Comparison of ENCODE assay signal across 8 cellular contexts in genomic region chrX:129653985-129654651, GRCh38. TPM values are rescaled to one million over a fixed set of nuclear protein-coding genes. Genes with fewer than 3 reads are reported as not detected.
DNase-seq lines count a peak whose midpoint lies in the region; ATAC-seq and TF ChIP-seq lines count a peak whose summit lies in the region.

No MANE protein-coding gene starts in this region.

- ATAC-seq in HG03175 (IDR thresholded peaks at IDR 0.05; ENCODE audit: unreplicated experiment) = peak; percentile 62
- no peak for ATAC-seq in HG02840 (IDR thresholded peaks at IDR 0.05; ENCODE audit: low FRiP score, unreplicated experiment)

- peaks cover 25% of the 10 kb centered on the region for H3K27me3 Mint-ChIP-seq in activated CD4-positive, alpha-beta T cell treated with anti-CD3 and anti-CD28 coated beads, Interleukin-2, amount 10 ng/mL, durations not matched to agents 24 days and 14 days
- H3K27me3 Mint-ChIP-seq in activated CD4-positive, alpha-beta memory T cell treated with anti-CD3 and anti-CD28 coated beads for 36 hours = peaks cover 15% of the 10 kb centered on the region
- peaks cover 2% of the 10 kb centered on the region for H3K27me3 Mint-ChIP-seq in glutamatergic neuron (ENCODE audit: unreplicated experiment)
- peaks cover 63% of the 10 kb centered on the region for H3K27me3 Mint-ChIP-seq in progenitor cell of endocrine pancreas

- POLR2A ChIA-PET in activated CD4-positive, alpha-beta memory T cell treated with anti-CD3 and anti-CD28 coated beads for 36 hours (lab: Charles Lee) = interaction anchor here (0.6 kb wide), 1 partner anchor 11 kb away, joined by 3 read pairs; no protein-coding TSS in a partner anchor

- intact Hi-C loops in activated CD4-positive, alpha-beta T cell treated with anti-CD3 and anti-CD28 coated beads, Interleukin-2, amount 10 ng/mL, durations not matched to agents 24 days and 14 days (cut with micrococcal nuclease) = no loop called here
- intact Hi-C loops in activated CD4-positive, alpha-beta memory T cell treated with anti-CD3 and anti-CD28 coated beads for 36 hours (cut with micrococcal nuclease) = no loop called here

- no peak for TF ChIP-seq CTCF in glutamatergic neuron (IDR thresholded peaks at IDR 0.05; ENCODE audit: partially characterized antibody, unreplicated experiment)
- TF ChIP-seq CTCF in progenitor cell of endocrine pancreas (IDR thresholded peaks at IDR 0.05; ENCODE audit: unreplicated experiment) = no peak

- H3K9me3 Mint-ChIP-seq in activated CD4-positive, alpha-beta T cell treated with anti-CD3 and anti-CD28 coated beads, Interleukin-2, amount 10 ng/mL, durations not matched to agents 24 days and 14 days = no peaks in the 10 kb centered on the region
- no peaks in the 10 kb centered on the region for H3K9me3 Mint-ChIP-seq in activated CD4-positive, alpha-beta memory T cell treated with anti-CD3 and anti-CD28 coated beads for 36 hours
- H3K9me3 Mint-ChIP-seq in glutamatergic neuron (ENCODE audit: unreplicated experiment) = no peaks in the 10 kb centered on the region
- H3K9me3 Mint-ChIP-seq in progenitor cell of endocrine pancreas (ENCODE audit: low read depth) = no peaks in the 10 kb centered on the region

- H3K27ac Mint-ChIP-seq in activated CD4-positive, alpha-beta T cell treated with anti-CD3 and anti-CD28 coated beads, Interleukin-2, amount 10 ng/mL, durations not matched to agents 24 days and 14 days = no peak overlapping the region
- H3K27ac Mint-ChIP-seq in activated CD4-positive, alpha-beta memory T cell treated with anti-CD3 and anti-CD28 coated beads for 36 hours = no peak overlapping the region
- no peak overlapping the region for H3K27ac Mint-ChIP-seq in glutamatergic neuron (ENCODE audit: unreplicated experiment)
- H3K27ac Mint-ChIP-seq in progenitor cell of endocrine pancreas = no peak overlapping the region

- DNase-seq in activated CD4-positive, alpha-beta T cell treated with anti-CD3 and anti-CD28 coated beads, Interleukin-2, amount 10 ng/mL, durations not matched to agents 24 days and 14 days = peak; percentile 74
- DNase-seq in activated CD4-positive, alpha-beta T cell treated with anti-CD3 and anti-CD28 coated beads, Interleukin-2, amount 50 U/mL, for 1 hour = no peak
- DNase-seq in activated CD4-positive, alpha-beta memory T cell treated with anti-CD3 and anti-CD28 coated beads for 36 hours = peak; percentile 16
- no peak for DNase-seq in glutamatergic neuron
- no peak for DNase-seq in progenitor cell of endocrine pancreas (ENCODE audit: low spot score, unreplicated experiment)
- DNase-seq in hippocampal formation (lab: John Stamatoyannopoulos, UW) = no peak

- H3K36me3 Mint-ChIP-seq in activated CD4-positive, alpha-beta T cell treated with anti-CD3 and anti-CD28 coated beads, Interleukin-2, amount 10 ng/mL, durations not matched to agents 24 days and 14 days (ENCODE audit: low read depth) = no peaks in the 10 kb centered on the region
- no peaks in the 10 kb centered on the region for H3K36me3 Mint-ChIP-seq in activated CD4-positive, alpha-beta memory T cell treated with anti-CD3 and anti-CD28 coated beads for 36 hours
- no peaks in the 10 kb centered on the region for H3K36me3 Mint-ChIP-seq in glutamatergic neuron (ENCODE audit: unreplicated experiment)
- H3K36me3 Mint-ChIP-seq in progenitor cell of endocrine pancreas (ENCODE audit: insufficient read depth) = no peaks in the 10 kb centered on the region

- H3K4me3 Mint-ChIP-seq in activated CD4-positive, alpha-beta T cell treated with anti-CD3 and anti-CD28 coated beads, Interleukin-2, amount 10 ng/mL, durations not matched to agents 24 days and 14 days = peak overlapping the region; percentile 75
- peak overlapping the region; percentile 59 for H3K4me3 Mint-ChIP-seq in activated CD4-positive, alpha-beta memory T cell treated with anti-CD3 and anti-CD28 coated beads for 36 hours
- H3K4me3 Mint-ChIP-seq in glutamatergic neuron (ENCODE audit: unreplicated experiment) (peak overlapping the region; percentile 59), progenitor cell of endocrine pancreas (ENCODE audit: low read depth) (peak overlapping the region; percentile 66)

- CTCF ChIA-PET in activated CD4-positive, alpha-beta memory T cell treated with anti-CD3 and anti-CD28 coated beads for 36 hours (lab: Charles Lee) = interaction anchor here (0.7 to 2.3 kb wide), 7 partner anchors 17 to 374 kb away, joined by 3 to 10 read pairs (median 5); no protein-coding TSS in a partner anchor

- peaks cover 10% of the 10 kb centered on the region for H3K4me1 Mint-ChIP-seq in activated CD4-positive, alpha-beta T cell treated with anti-CD3 and anti-CD28 coated beads, Interleukin-2, amount 10 ng/mL, durations not matched to agents 24 days and 14 days
- H3K4me1 Mint-ChIP-seq in activated CD4-positive, alpha-beta memory T cell treated with anti-CD3 and anti-CD28 coated beads for 36 hours (ENCODE audit: low read depth) = peaks cover 8% of the 10 kb centered on the region
- H3K4me1 Mint-ChIP-seq in glutamatergic neuron (ENCODE audit: low read depth, unreplicated experiment) = no peaks in the 10 kb centered on the region
- peaks cover 4% of the 10 kb centered on the region for H3K4me1 Mint-ChIP-seq in progenitor cell of endocrine pancreas (ENCODE audit: low read depth)

RNA-seq across cellular contexts. Expression of gene APLN, which starts 0.6 kb away (rescaled TPM):
- total RNA-seq in activated CD4-positive, alpha-beta T cell treated with anti-CD3 and anti-CD28 coated beads, Interleukin-2, amount 10 ng/mL, durations not matched to agents 24 days and 14 days = 0.65 and 0.66 TPM in 2 replicates
- total RNA-seq in activated CD4-positive, alpha-beta memory T cell treated with anti-CD3 and anti-CD28 coated beads for 36 hours = under 1 TPM; 0.26 to 0.36 TPM
- total RNA-seq in glutamatergic neuron (ENCODE audit: unreplicated experiment) (not detected), progenitor cell of endocrine pancreas (0.14 and 0.38 TPM in 2 replicates)

Comparison
In these comparisons a context has a peak if more than half of its experiments do, and no peak if none do; other contexts are left out.
1. DNase-seq: peak in activated CD4-positive, alpha-beta T cell treated with anti-CD3 and anti-CD28 coated beads, Interleukin-2, amount 10 ng/mL, durations not matched to agents 24 days and 14 days (single experiment) and activated CD4-positive, alpha-beta memory T cell treated with anti-CD3 and anti-CD28 coated beads for 36 hours (single experiment); none in activated CD4-positive, alpha-beta T cell treated with anti-CD3 and anti-CD28 coated beads, Interleukin-2, amount 50 U/mL, for 1 hour (single experiment), glutamatergic neuron (single experiment), progenitor cell of endocrine pancreas (single experiment) and hippocampal formation (0 of 2).
2. Peak in every context shown above with its lines, with median percentiles within 50 percentile points of each other: H3K4me3 Mint-ChIP-seq.